14 cellular contexts compared by ENCODE assay signal in the genomic region with DNA sequence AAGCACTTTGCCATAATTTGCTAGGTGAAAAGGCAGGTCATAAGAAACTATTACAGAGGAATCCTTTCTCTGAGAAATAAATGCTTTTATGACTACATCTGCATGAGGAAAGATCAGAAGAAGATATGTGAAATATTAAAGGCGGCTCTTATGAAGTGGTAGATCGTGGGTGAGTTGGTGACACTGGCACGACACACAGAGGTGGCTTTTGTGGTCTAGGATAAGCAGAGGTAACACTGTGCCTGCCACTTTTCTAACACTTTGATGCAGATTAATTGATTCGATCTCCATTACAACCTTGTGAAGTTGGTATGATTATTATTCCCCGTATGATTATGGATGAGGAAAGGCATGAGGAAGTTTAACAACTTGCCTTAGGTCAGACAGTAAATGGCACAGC. TPM values are rescaled to one million over a fixed set of nuclear protein-coding genes. Genes with fewer than 3 reads are reported as not detected.
DNase-seq lines count a peak whose midpoint lies in the region; ATAC-seq and TF ChIP-seq lines count a peak whose summit lies in the region.
"Had no signal": no experiment of that assay in that cellular context is flagged by ENCODE, and none has a peak within 500 bp of the region (broad histone marks: within the 10 kb centered on the region; RNA-seq: fewer than 3 reads in every experiment).

No MANE protein-coding gene starts in this region.

- H3K18ac ChIP-seq in neuronal stem cell (ENCODE audit: low read length): no peak overlapping the region

- H3K36me3 Mint-ChIP-seq in effector memory CD8-positive, alpha-beta T cell (ENCODE audit: insufficient read depth): peaks cover 4% of the 10 kb centered on the region

- no peaks in the 10 kb centered on the region for H3K79me1 ChIP-seq in neuronal stem cell (ENCODE audit: low read depth, low read length)

- peak overlapping the region; percentile 38 for H3K4me3 ChIP-seq in OCI-LY3 (ENCODE audit: low read length)
- H3K4me3 ChIP-seq in OCI-LY7 (ENCODE audit: low read depth, low read length, poor library complexity, severe bottlenecking): no peak overlapping the region
- H3K4me3 ChIP-seq in neuronal stem cell (ENCODE audit: low read length in 2 of 2): no peak overlapping the region
- H3K4me3 ChIP-seq: PC-9 had no signal

- H3K27ac ChIP-seq in OCI-LY3 (ENCODE audit: low read length) (no peak overlapping the region), OCI-LY7 (ENCODE audit: low read depth, low read length, poor library complexity, severe bottlenecking) (no peak overlapping the region), neuronal stem cell (replicated peaks; ENCODE audit: low read length) (no peak overlapping the region)
- H3K27ac ChIP-seq: KMS-11, PC-9 had no signal

- H2BK15ac ChIP-seq in neuronal stem cell (ENCODE audit: low read length): no peak overlapping the region

- H3K27ac Mint-ChIP-seq in effector memory CD8-positive, alpha-beta T cell: no peak overlapping the region

- peak; percentile 9 for DNase-seq in stimulated activated CD4-positive, alpha-beta T cell treated with anti-CD3 and anti-CD28 coated beads, Interleukin-15, amount 100 ng/mL, for 24 hours
- DNase-seq in stimulated activated CD4-positive, alpha-beta T cell treated with anti-CD3 and anti-CD28 coated beads, Interleukin-12 subunit alpha, Interleukin-12 subunit beta, amount 100 ng/mL, for 4 hours: no peak
- DNase-seq in effector memory CD8-positive, alpha-beta T cell: no peak
- no peak for DNase-seq in OCI-LY7 (ENCODE audit: low spot score)
- DNase-seq in neuronal stem cell (ENCODE audit: low spot score): no peak
- DNase-seq: Caco-2, H7, NCI-H1092, NCI-H1694, NCI-H69, PC-9 had no signal

- no peak overlapping the region for H4K91ac ChIP-seq in neuronal stem cell (ENCODE audit: low read depth, low read length, poor library complexity)

- no peak overlapping the region for H3K14ac ChIP-seq in neuronal stem cell (ENCODE audit: low read length)

- H4K20me1 ChIP-seq in OCI-LY3 (ENCODE audit: insufficient read depth, low read length) (no peaks in the 10 kb centered on the region), OCI-LY7 (ENCODE audit: insufficient read depth, low read length) (no peaks in the 10 kb centered on the region)

- no peaks in the 10 kb centered on the region for H3K9me3 ChIP-seq in OCI-LY3 (ENCODE audit: insufficient read depth, low read length)
- no peaks in the 10 kb centered on the region for H3K9me3 ChIP-seq in OCI-LY7 (ENCODE audit: low read length)
- H3K9me3 ChIP-seq in neuronal stem cell (replicated peaks in 1 of 2; ENCODE audit: control insufficient read depth in 2 of 2, insufficient read depth in 1 of 2, low read depth in 1 of 2, low read length in 2 of 2): no peaks in the 10 kb centered on the region
- H3K9me3 ChIP-seq: Caco-2 had no signal

- peaks cover 36% of the 10 kb centered on the region for H3K4me1 ChIP-seq in OCI-LY3 (ENCODE audit: low read length)
- H3K4me1 ChIP-seq in OCI-LY7 (ENCODE audit: insufficient read depth, low read length, poor library complexity, severe bottlenecking): no peaks in the 10 kb centered on the region
- no peaks in the 10 kb centered on the region for H3K4me1 ChIP-seq in neuronal stem cell (ENCODE audit: control insufficient read depth in 2 of 2, insufficient read depth in 1 of 2, low read depth in 1 of 2, low read length in 2 of 2)

- peak overlapping the region; percentile 71 for H3K4me2 ChIP-seq in OCI-LY3 (ENCODE audit: low read length)
- H3K4me2 ChIP-seq in OCI-LY7 (ENCODE audit: low read length): no peak overlapping the region
- no peak overlapping the region for H3K4me2 ChIP-seq in neuronal stem cell (ENCODE audit: insufficient read depth, low read length, poor library complexity, severe bottlenecking)
- H3K4me2 ChIP-seq: KMS-11, PC-9 had no signal

- H3K27me3 ChIP-seq in OCI-LY3 (ENCODE audit: low read depth, low read length) (peaks cover 13% of the 10 kb centered on the region), neuronal stem cell (ENCODE audit: control insufficient read depth in 3 of 3, insufficient read depth in 3 of 3, low read depth in 1 of 3, low read length in 3 of 3) (peaks cover 0 to 4% (median 0%) of the 10 kb centered on the region in 3 experiments)

- no peaks in the 10 kb centered on the region for H3K9me3 Mint-ChIP-seq in effector memory CD8-positive, alpha-beta T cell

- no peak overlapping the region for H2BK120ac ChIP-seq in neuronal stem cell (ENCODE audit: low read depth, low read length)

- peaks cover 3 to 13% of the 10 kb centered on the region in 2 donors for H3K4me1 Mint-ChIP-seq in effector memory CD8-positive, alpha-beta T cell (ENCODE audit: low read depth in 2 of 2)

- no peak overlapping the region for H3K9ac ChIP-seq in OCI-LY3 (ENCODE audit: low read length)
- H3K9ac ChIP-seq in neuronal stem cell (ENCODE audit: low read depth, low read length, poor library complexity): no peak overlapping the region
- H3K9ac ChIP-seq: KMS-11 had no signal

- H4K8ac ChIP-seq in neuronal stem cell (ENCODE audit: low read depth, low read length): no peak overlapping the region

- H3K4ac ChIP-seq in neuronal stem cell (ENCODE audit: low read length): no peak overlapping the region

- peaks cover 11 to 22% of the 10 kb centered on the region in 2 donors for H3K27me3 Mint-ChIP-seq in effector memory CD8-positive, alpha-beta T cell

- no peak overlapping the region for H3K23ac ChIP-seq in neuronal stem cell (ENCODE audit: low read depth, low read length, poor library complexity)

- BruUV-seq in OCI-LY7 (replicated peaks; lab: Mats Ljungman, UMichigan): no TSS peak

- H2AK5ac ChIP-seq in neuronal stem cell (ENCODE audit: low read depth, low read length): no peak overlapping the region

- no peaks in the 10 kb centered on the region for H3K79me2 ChIP-seq in OCI-LY3 (ENCODE audit: low read length)
- no peaks in the 10 kb centered on the region for H3K79me2 ChIP-seq in OCI-LY7 (ENCODE audit: insufficient read depth, low read depth, low read length)

- H3K36me3 ChIP-seq in OCI-LY3 (replicated peaks; ENCODE audit: low read depth, low read length): no peaks in the 10 kb centered on the region
- H3K36me3 ChIP-seq in OCI-LY7 (ENCODE audit: insufficient read depth, low read length): no peaks in the 10 kb centered on the region
- no peaks in the 10 kb centered on the region for H3K36me3 ChIP-seq in neuronal stem cell (replicated peaks in 1 of 2; ENCODE audit: control insufficient read depth in 2 of 2, insufficient read depth in 2 of 2, low read length in 2 of 2)

- CTCF ChIA-PET in OCI-LY7 (lab: Charles Lee; ENCODE audit: unreplicated experiment): no interaction called here

- ATAC-seq in effector memory CD8-positive, alpha-beta T cell (replicated peaks): peak; percentile 89
- ATAC-seq in GM21723 (IDR thresholded peaks at IDR 0.05; ENCODE audit: unreplicated experiment): no peak

- intact Hi-C loops in OCI-LY7 (cut with micrococcal nuclease; ENCODE audit: unreplicated experiment): loop anchor here (5.0 kb wide), 1 partner anchor 83 kb away; no protein-coding TSS in a partner anchor

- no CpG with 5 or more reads among the region's 5 CpGs for WGBS in neuronal stem cell (ENCODE audit: extremely low coverage in 2 of 2, insufficient read length in 2 of 2, insufficient replicate concordance in 1 of 2), 2 donors

- H2BK12ac ChIP-seq in neuronal stem cell (ENCODE audit: low read length): no peak overlapping the region

- POLR2A ChIA-PET in OCI-LY7 (lab: Charles Lee): interaction anchor here (0.7 kb wide), 1 partner anchor 21 kb away, joined by 3 read pairs; no protein-coding TSS in a partner anchor

- H2AFZ ChIP-seq in OCI-LY3 (ENCODE audit: low read depth, low read length) (no peak overlapping the region), OCI-LY7 (ENCODE audit: low read length) (no peak overlapping the region), neuronal stem cell (ENCODE audit: low read length) (no peak overlapping the region)
- H2AFZ ChIP-seq: PC-9 had no signal

- no peak overlapping the region for H2BK5ac ChIP-seq in neuronal stem cell (ENCODE audit: low read length)

- H3K9me2 ChIP-seq in OCI-LY7 (ENCODE audit: insufficient read depth, low read length): no peaks in the 10 kb centered on the region

- TF ChIP-seq CTCF in OCI-LY3 (IDR thresholded peaks at IDR 0.05; ENCODE audit: low read depth, low read length) (no peak), OCI-LY7 (conservative IDR thresholded peaks at IDR 0.05; ENCODE audit: low read length) (no peak)

- H3K4me3 Mint-ChIP-seq in effector memory CD8-positive, alpha-beta T cell: no peak overlapping the region

RNA-seq across cellular contexts. Expression of gene ELK3, which starts 60.0 kb away (rescaled TPM):
- total RNA-seq in OCI-LY7 (2014; rRNA removed; shearing (Covaris generic)): 1.9 and 2.2 TPM in 2 replicates
- total RNA-seq in OCI-LY7 (2022): 2.5 and 4.2 TPM in 2 replicates
- polyA plus RNA-seq in neuronal stem cell (2013, experiment 1 of 2): 6.3 TPM
- 6.6 TPM for polyA plus RNA-seq in neuronal stem cell (2013, experiment 2 of 2)
